In the genomic region with DNA sequence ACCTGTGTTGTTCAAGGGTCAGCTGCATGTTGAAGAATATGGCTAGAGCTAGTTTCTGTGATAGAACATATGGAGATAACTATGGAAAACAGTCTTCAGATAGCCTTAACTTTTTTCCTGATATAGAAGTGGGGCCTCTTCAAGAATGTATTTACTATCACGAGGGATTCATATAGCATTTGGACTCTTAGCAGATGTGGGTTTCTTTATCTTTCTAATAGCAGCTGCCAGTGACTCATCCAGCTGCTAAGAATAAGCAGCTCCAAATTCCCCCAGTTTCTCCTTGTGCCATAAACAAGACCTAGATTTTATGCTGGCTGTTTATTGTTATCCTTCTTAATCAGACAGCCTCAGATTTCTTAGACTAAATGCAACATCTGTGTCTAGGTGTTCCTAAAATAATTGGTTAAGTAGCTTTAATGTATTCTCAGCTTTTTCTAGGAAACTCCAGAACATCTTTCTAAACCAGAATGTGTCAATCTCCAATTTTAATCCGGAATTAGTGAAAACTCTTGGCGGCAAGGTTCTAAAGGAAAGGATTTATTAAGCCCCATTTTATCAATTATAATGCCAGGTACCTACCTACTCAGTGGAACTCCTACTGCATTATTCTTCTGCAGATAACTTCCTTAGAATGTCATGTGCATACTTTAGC, we compare ENCODE assay signal across 1 cellular context.
A peak's percentile ranks its signal among the peaks of the same experiment; 100 is the strongest.
TF ChIP-seq lines count a peak whose summit lies in the region.

No MANE protein-coding gene starts in this region.

TF ChIP-seq in K562, 482 proteins besides CTCF, POLR2A, EP300 and RAD21 (continued from another document and continues in another):
- TF ChIP-seq, protein P1, sequence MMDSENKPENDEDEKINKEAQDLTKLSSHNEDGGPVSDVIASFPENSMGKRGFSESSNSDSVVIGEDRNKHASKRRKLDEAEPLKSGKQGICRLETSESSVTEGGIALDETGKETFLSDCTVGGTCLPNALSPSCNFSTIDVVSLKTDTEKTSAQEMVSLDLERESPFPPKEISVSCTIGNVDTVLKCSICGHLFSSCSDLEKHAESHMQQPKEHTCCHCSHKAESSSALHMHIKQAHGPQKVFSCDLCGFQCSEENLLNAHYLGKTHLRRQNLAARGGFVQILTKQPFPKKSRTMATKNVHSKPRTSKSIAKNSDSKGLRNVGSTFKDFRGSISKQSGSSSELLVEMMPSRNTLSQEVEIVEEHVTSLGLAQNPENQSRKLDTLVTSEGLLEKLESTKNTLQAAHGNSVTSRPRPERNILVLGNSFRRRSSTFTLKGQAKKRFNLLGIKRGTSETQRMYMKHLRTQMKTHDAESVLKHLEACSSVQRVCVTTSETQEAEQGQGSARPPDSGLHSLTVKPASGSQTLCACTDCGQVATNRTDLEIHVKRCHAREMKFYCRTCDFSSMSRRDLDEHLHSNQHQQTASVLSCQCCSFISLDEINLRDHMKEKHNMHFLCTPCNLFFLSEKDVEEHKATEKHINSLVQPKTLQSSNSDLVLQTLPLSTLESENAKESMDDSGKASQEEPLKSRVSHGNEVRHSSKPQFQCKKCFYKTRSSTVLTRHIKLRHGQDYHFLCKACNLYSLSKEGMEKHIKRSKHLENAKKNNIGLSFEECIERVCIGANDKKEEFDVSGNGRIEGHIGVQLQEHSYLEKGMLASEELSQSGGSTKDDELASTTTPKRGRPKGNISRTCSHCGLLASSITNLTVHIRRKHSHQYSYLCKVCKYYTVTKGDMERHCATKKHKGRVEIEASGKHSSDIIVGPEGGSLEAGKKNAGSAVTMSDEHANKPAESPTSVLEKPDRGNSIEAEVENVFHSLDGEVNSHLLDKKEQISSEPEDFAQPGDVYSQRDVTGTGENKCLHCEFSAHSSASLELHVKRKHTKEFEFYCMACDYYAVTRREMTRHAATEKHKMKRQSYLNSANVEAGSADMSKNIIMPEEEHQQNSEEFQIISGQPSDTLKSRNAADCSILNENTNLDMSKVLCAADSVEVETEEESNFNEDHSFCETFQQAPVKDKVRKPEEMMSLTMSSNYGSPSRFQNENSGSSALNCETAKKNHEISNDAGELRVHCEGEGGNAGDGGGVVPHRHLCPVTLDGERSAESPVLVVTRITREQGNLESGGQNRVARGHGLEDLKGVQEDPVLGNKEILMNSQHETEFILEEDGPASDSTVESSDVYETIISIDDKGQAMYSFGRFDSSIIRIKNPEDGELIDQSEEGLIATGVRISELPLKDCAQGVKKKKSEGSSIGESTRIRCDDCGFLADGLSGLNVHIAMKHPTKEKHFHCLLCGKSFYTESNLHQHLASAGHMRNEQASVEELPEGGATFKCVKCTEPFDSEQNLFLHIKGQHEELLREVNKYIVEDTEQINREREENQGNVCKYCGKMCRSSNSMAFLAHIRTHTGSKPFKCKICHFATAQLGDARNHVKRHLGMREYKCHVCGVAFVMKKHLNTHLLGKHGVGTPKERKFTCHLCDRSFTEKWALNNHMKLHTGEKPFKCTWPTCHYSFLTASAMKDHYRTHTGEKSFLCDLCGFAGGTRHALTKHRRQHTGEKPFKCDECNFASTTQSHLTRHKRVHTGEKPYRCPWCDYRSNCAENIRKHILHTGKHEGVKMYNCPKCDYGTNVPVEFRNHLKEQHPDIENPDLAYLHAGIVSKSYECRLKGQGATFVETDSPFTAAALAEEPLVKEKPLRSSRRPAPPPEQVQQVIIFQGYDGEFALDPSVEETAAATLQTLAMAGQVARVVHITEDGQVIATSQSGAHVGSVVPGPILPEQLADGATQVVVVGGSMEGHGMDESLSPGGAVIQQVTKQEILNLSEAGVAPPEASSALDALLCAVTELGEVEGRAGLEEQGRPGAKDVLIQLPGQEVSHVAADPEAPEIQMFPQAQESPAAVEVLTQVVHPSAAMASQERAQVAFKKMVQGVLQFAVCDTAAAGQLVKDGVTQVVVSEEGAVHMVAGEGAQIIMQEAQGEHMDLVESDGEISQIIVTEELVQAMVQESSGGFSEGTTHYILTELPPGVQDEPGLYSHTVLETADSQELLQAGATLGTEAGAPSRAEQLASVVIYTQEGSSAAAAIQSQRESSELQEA (IDR thresholded peaks at IDR 0.05; ENCODE audit: low read depth): no peak
- TF ChIP-seq, protein P2, sequence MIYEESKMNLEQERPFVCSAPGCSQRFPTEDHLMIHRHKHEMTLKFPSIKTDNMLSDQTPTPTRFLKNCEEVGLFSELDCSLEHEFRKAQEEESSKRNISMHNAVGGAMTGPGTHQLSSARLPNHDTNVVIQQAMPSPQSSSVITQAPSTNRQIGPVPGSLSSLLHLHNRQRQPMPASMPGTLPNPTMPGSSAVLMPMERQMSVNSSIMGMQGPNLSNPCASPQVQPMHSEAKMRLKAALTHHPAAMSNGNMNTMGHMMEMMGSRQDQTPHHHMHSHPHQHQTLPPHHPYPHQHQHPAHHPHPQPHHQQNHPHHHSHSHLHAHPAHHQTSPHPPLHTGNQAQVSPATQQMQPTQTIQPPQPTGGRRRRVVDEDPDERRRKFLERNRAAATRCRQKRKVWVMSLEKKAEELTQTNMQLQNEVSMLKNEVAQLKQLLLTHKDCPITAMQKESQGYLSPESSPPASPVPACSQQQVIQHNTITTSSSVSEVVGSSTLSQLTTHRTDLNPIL (CRISPR knock-in tag; IDR thresholded peaks at IDR 0.05): no peak
- no peak for TF ChIP-seq ZNF3 (CRISPR knock-in tag; IDR thresholded peaks at IDR 0.05)
- no peak for TF ChIP-seq SLC30A9 (CRISPR knock-in tag; IDR thresholded peaks at IDR 0.05)
- no peak for TF ChIP-seq ETV1 (tag; conservative IDR thresholded peaks at IDR 0.05; ENCODE audit: low read depth)
- TF ChIP-seq, protein P3, sequence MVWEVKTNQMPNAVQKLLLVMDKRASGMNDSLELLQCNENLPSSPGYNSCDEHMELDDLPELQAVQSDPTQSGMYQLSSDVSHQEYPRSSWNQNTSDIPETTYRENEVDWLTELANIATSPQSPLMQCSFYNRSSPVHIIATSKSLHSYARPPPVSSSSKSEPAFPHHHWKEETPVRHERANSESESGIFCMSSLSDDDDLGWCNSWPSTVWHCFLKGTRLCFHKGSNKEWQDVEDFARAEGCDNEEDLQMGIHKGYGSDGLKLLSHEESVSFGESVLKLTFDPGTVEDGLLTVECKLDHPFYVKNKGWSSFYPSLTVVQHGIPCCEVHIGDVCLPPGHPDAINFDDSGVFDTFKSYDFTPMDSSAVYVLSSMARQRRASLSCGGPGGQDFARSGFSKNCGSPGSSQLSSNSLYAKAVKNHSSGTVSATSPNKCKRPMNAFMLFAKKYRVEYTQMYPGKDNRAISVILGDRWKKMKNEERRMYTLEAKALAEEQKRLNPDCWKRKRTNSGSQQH (CRISPR knock-in tag; IDR thresholded peaks at IDR 0.05): no peak; the same call in 1 of the 2 replicates
- peak; percentile 100 for TF ChIP-seq JUND (IDR thresholded peaks at IDR 0.05; ENCODE audit: borderline replicate concordance, low read depth, low read length)
- peak; percentile 99 for TF ChIP-seq JUND (tag; IDR thresholded peaks at IDR 0.05; ENCODE audit: borderline replicate concordance, low read depth, low read length)
- TF ChIP-seq SMAD3 (CRISPR knock-in tag; conservative IDR thresholded peaks at IDR 0.05): peak; percentile 72
- TF ChIP-seq DMBX1 (CRISPR knock-in tag; IDR thresholded peaks at IDR 0.05; ENCODE audit: borderline replicate concordance): peak; percentile 92
- peak; percentile 96 for TF ChIP-seq TRIM24 (IDR thresholded peaks at IDR 0.05)
- TF ChIP-seq PML (IDR thresholded peaks at IDR 0.05; ENCODE audit: low read length): peak; percentile 97
- TF ChIP-seq TCF3 (CRISPR knock-in tag; IDR thresholded peaks at IDR 0.05): peak; percentile 95
- TF ChIP-seq, protein P4, sequence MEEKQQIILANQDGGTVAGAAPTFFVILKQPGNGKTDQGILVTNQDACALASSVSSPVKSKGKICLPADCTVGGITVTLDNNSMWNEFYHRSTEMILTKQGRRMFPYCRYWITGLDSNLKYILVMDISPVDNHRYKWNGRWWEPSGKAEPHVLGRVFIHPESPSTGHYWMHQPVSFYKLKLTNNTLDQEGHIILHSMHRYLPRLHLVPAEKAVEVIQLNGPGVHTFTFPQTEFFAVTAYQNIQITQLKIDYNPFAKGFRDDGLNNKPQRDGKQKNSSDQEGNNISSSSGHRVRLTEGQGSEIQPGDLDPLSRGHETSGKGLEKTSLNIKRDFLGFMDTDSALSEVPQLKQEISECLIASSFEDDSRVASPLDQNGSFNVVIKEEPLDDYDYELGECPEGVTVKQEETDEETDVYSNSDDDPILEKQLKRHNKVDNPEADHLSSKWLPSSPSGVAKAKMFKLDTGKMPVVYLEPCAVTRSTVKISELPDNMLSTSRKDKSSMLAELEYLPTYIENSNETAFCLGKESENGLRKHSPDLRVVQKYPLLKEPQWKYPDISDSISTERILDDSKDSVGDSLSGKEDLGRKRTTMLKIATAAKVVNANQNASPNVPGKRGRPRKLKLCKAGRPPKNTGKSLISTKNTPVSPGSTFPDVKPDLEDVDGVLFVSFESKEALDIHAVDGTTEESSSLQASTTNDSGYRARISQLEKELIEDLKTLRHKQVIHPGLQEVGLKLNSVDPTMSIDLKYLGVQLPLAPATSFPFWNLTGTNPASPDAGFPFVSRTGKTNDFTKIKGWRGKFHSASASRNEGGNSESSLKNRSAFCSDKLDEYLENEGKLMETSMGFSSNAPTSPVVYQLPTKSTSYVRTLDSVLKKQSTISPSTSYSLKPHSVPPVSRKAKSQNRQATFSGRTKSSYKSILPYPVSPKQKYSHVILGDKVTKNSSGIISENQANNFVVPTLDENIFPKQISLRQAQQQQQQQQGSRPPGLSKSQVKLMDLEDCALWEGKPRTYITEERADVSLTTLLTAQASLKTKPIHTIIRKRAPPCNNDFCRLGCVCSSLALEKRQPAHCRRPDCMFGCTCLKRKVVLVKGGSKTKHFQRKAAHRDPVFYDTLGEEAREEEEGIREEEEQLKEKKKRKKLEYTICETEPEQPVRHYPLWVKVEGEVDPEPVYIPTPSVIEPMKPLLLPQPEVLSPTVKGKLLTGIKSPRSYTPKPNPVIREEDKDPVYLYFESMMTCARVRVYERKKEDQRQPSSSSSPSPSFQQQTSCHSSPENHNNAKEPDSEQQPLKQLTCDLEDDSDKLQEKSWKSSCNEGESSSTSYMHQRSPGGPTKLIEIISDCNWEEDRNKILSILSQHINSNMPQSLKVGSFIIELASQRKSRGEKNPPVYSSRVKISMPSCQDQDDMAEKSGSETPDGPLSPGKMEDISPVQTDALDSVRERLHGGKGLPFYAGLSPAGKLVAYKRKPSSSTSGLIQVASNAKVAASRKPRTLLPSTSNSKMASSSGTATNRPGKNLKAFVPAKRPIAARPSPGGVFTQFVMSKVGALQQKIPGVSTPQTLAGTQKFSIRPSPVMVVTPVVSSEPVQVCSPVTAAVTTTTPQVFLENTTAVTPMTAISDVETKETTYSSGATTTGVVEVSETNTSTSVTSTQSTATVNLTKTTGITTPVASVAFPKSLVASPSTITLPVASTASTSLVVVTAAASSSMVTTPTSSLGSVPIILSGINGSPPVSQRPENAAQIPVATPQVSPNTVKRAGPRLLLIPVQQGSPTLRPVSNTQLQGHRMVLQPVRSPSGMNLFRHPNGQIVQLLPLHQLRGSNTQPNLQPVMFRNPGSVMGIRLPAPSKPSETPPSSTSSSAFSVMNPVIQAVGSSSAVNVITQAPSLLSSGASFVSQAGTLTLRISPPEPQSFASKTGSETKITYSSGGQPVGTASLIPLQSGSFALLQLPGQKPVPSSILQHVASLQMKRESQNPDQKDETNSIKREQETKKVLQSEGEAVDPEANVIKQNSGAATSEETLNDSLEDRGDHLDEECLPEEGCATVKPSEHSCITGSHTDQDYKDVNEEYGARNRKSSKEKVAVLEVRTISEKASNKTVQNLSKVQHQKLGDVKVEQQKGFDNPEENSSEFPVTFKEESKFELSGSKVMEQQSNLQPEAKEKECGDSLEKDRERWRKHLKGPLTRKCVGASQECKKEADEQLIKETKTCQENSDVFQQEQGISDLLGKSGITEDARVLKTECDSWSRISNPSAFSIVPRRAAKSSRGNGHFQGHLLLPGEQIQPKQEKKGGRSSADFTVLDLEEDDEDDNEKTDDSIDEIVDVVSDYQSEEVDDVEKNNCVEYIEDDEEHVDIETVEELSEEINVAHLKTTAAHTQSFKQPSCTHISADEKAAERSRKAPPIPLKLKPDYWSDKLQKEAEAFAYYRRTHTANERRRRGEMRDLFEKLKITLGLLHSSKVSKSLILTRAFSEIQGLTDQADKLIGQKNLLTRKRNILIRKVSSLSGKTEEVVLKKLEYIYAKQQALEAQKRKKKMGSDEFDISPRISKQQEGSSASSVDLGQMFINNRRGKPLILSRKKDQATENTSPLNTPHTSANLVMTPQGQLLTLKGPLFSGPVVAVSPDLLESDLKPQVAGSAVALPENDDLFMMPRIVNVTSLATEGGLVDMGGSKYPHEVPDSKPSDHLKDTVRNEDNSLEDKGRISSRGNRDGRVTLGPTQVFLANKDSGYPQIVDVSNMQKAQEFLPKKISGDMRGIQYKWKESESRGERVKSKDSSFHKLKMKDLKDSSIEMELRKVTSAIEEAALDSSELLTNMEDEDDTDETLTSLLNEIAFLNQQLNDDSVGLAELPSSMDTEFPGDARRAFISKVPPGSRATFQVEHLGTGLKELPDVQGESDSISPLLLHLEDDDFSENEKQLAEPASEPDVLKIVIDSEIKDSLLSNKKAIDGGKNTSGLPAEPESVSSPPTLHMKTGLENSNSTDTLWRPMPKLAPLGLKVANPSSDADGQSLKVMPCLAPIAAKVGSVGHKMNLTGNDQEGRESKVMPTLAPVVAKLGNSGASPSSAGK (IDR thresholded peaks at IDR 0.05): no peak
- peak; percentile 88 for TF ChIP-seq NFIC (IDR thresholded peaks at IDR 0.05)
- no peak for TF ChIP-seq RFX7 (CRISPR knock-in tag; IDR thresholded peaks at IDR 0.05)
- no peak for TF ChIP-seq U2AF2 (optimal IDR thresholded peaks at IDR 0.05; ENCODE audit: low read depth, low read length)
- peak; percentile 73; the same call in 1 of the 2 replicates for TF ChIP-seq ZNF445 (CRISPR knock-in tag; IDR thresholded peaks at IDR 0.05; ENCODE audit: low read depth)
- no peak for TF ChIP-seq NFXL1 (CRISPR knock-in tag; IDR thresholded peaks at IDR 0.05)
- peak; percentile 73; the same call in 1 of the 2 replicates for TF ChIP-seq NBN (IDR thresholded peaks at IDR 0.05; ENCODE audit: low read depth)
- TF ChIP-seq, protein P5, sequence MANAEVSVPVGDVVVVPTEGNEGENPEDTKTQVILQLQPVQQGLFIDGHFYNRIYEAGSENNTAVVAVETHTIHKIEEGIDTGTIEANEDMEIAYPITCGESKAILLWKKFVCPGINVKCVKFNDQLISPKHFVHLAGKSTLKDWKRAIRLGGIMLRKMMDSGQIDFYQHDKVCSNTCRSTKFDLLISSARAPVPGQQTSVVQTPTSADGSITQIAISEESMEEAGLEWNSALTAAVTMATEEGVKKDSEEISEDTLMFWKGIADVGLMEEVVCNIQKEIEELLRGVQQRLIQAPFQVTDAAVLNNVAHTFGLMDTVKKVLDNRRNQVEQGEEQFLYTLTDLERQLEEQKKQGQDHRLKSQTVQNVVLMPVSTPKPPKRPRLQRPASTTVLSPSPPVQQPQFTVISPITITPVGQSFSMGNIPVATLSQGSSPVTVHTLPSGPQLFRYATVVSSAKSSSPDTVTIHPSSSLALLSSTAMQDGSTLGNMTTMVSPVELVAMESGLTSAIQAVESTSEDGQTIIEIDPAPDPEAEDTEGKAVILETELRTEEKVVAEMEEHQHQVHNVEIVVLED (CRISPR knock-in tag; IDR thresholded peaks at IDR 0.05): no peak
- TF ChIP-seq ZSCAN32 (CRISPR knock-in tag; IDR thresholded peaks at IDR 0.05): no peak
- TF ChIP-seq, protein P6, sequence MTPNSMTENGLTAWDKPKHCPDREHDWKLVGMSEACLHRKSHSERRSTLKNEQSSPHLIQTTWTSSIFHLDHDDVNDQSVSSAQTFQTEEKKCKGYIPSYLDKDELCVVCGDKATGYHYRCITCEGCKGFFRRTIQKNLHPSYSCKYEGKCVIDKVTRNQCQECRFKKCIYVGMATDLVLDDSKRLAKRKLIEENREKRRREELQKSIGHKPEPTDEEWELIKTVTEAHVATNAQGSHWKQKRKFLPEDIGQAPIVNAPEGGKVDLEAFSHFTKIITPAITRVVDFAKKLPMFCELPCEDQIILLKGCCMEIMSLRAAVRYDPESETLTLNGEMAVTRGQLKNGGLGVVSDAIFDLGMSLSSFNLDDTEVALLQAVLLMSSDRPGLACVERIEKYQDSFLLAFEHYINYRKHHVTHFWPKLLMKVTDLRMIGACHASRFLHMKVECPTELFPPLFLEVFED (CRISPR knock-in tag; conservative IDR thresholded peaks at IDR 0.05): 0 out of 2 replicates have a peak, but pooled peaks have one; percentile 9
- no peak for TF ChIP-seq FOXA1 (IDR thresholded peaks at IDR 0.05; ENCODE audit: borderline replicate concordance)
